Comparison of ENCODE assay signal across 9 cellular contexts in the genomic region with DNA sequence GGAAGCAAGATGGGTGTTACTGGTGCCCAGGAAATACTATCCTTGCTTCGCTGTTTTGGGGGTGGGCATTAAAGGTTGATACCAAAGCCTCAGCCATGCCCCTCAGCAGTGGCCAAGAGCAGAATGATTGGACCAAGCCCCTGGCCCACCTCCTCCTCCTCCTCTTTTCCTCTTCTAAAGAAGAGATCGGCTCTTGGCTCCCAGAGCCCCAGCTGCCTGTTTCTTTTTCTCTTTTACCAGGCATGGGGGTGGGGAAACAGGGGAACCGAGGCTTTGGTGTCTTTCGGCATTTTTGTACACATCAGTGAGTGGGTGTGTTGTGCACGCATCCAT. TPM values are rescaled to one million over a fixed set of nuclear protein-coding genes. Genes with fewer than 3 reads are reported as not detected.
DNase-seq lines count a peak whose midpoint lies in the region; ATAC-seq, FAIRE-seq and TF ChIP-seq lines count a peak whose summit lies in the region.
"Had no signal": no experiment of that assay in that cellular context is flagged by ENCODE, and none has a peak within 500 bp of the region (broad histone marks: within the 10 kb centered on the region; RNA-seq: fewer than 3 reads in every experiment).

No MANE protein-coding gene starts in this region.

- H3K36me3 ChIP-seq in small intestine (ENCODE audit: control insufficient read depth in 2 of 2, insufficient read depth in 2 of 2, low read length in 2 of 2), result no peaks in the 10 kb centered on the region

- H3K27me3 ChIP-seq in right cardiac atrium (ENCODE audit: control insufficient read depth, insufficient read depth) (no peaks in the 10 kb centered on the region), small intestine (ENCODE audit: control insufficient read depth in 2 of 2, insufficient read depth in 2 of 2, low read length in 2 of 2) (no peaks in the 10 kb centered on the region)

- H3K27ac Mint-ChIP-seq in activated B cell treated with CpG ODN at 0.5 μM for 24 hours, result peak overlapping the region; percentile 77

- TF ChIP-seq CTCF in HFF-Myc (IDR thresholded peaks at IDR 0.05; ENCODE audit: low read depth, low read length, missing control alignments), result no peak
- TF ChIP-seq CTCF in activated B cell treated with CpG ODN at 0.5 μM for 24 hours (IDR thresholded peaks at IDR 0.05), result no peak

- peak overlapping the region; percentile 95 for H3K27ac ChIP-seq in right cardiac atrium (ENCODE audit: low read length)
- peak overlapping the region; percentile 90 to 97 for H3K27ac ChIP-seq in small intestine (ENCODE audit: low read depth in 1 of 2, low read length in 1 of 2)

- H3K9me3 Mint-ChIP-seq in activated B cell treated with CpG ODN at 0.5 μM for 24 hours, result no peaks in the 10 kb centered on the region

- POLR2A ChIA-PET in activated B cell treated with CpG ODN at 0.5 μM for 24 hours (lab: Charles Lee), result interaction anchor here (1.0 to 2.0 kb wide), 3 partner anchors 14 to 32 kb away, joined by 3 to 10 read pairs (median 4); a partner anchor contains a TSS

- intact Hi-C loops in activated B cell treated with CpG ODN at 0.5 μM for 24 hours (cut with micrococcal nuclease), result no loop called here
- intact Hi-C loops in right cardiac atrium (cut with DNase I), result loop anchor here in 2 of 4 donors (5.0 kb wide), 1 partner anchor 44 kb away; no protein-coding TSS in a partner anchor

- 7% methylated on average over 5 of the region's 5 CpGs for WGBS in right cardiac atrium
- WGBS in small intestine, 3 donors, result 5 to 9% (median 6%) methylated on average over 5 of the region's 5 CpGs

- H3K4me1 ChIP-seq in right cardiac atrium (ENCODE audit: control insufficient read depth, insufficient read depth, low read length) (peaks cover 52% of the 10 kb centered on the region), small intestine (ENCODE audit: control insufficient read depth in 2 of 2, insufficient read depth in 1 of 2, low read depth in 1 of 2, low read length in 1 of 2) (peaks cover 14 to 35% of the 10 kb centered on the region in 2 donors)

- no peaks in the 10 kb centered on the region for H3K27me3 Mint-ChIP-seq in activated B cell treated with CpG ODN at 0.5 μM for 24 hours

- H3K36me3 Mint-ChIP-seq in activated B cell treated with CpG ODN at 0.5 μM for 24 hours (ENCODE audit: low read depth), result no peaks in the 10 kb centered on the region

- peak overlapping the region; percentile 86 for H3K4me3 Mint-ChIP-seq in activated B cell treated with CpG ODN at 0.5 μM for 24 hours

- ATAC-seq in activated B cell treated with CpG ODN at 0.5 μM for 24 hours (ENCODE audit: low read depth) (peak; percentile 14), right cardiac atrium (no peak)

- H3K9me3 ChIP-seq in right cardiac atrium (ENCODE audit: control insufficient read depth, low read length) (no peaks in the 10 kb centered on the region), small intestine (ENCODE audit: control insufficient read depth, low read depth) (no peaks in the 10 kb centered on the region)

- H3K4me1 Mint-ChIP-seq in activated B cell treated with CpG ODN at 0.5 μM for 24 hours, result peaks cover 69% of the 10 kb centered on the region

- CTCF ChIA-PET in activated B cell treated with CpG ODN at 0.5 μM for 24 hours (lab: Charles Lee), result interaction anchor here (1.0 to 2.6 kb wide), 3 partner anchors 18 to 44 kb away, joined by 3 to 11 read pairs (median 3); no protein-coding TSS in a partner anchor

- FAIRE-seq in small intestine (lab: Jason Lieb, UNC), result no peak
- FAIRE-seq: H54 had no signal

- H3K4me3 ChIP-seq in HFF-Myc (replicated peaks; ENCODE audit: low read depth, low read length) (peak overlapping the region; percentile 32), right cardiac atrium (ENCODE audit: low read length) (peak overlapping the region; percentile 13), small intestine (ENCODE audit: low read depth in 1 of 2, low read length in 2 of 2) (peak overlapping the region; percentile 13 to 20)

- DNase-seq in HFF-Myc (ENCODE audit: extremely low read depth, low read depth), result no peak
- no peak for DNase-seq in activated B cell treated with CpG ODN at 0.5 μM for 24 hours
- DNase-seq in right cardiac atrium, result no peak
- DNase-seq in small intestine, result no peak
- no peak for DNase-seq in UCSD-AML1 (lab: John Stamatoyannopoulos, UW; ENCODE audit: unreplicated experiment)
- no peak for DNase-seq in Kasumi-1 (lab: John Stamatoyannopoulos, UW)
- no peak for DNase-seq in H4 (ENCODE audit: low spot score)
- no peak for DNase-seq in NCI-H1105 (lab: John Stamatoyannopoulos, UW)

RNA-seq across cellular contexts. Expression of a gene that starts 5.8 kb away (rescaled TPM):
- total RNA-seq in activated B cell treated with CpG ODN at 0.5 μM for 24 hours (5.4 and 5.9 TPM in 2 replicates), right cardiac atrium (10 to 100 TPM; 80.6 to 99.5 (median 95.9) TPM)
- polyA plus RNA-seq in right cardiac atrium (73.3 TPM), small intestine (10 to 100 TPM; 22.4 to 50.7 (median 36.0) TPM)
- 13.6 and 16.6 TPM in 2 replicates for total RNA-seq in H4 (2014; rRNA removed; shearing (Covaris generic))

RNA-seq across cellular contexts. Expression of a gene that starts 14.3 kb away (rescaled TPM):
- total RNA-seq in activated B cell treated with CpG ODN at 0.5 μM for 24 hours (110 and 127 TPM in 2 replicates), right cardiac atrium (10 to 100 TPM; 54.3 to 60.5 (median 54.7) TPM)
- polyA plus RNA-seq in right cardiac atrium (45.1 TPM), small intestine (10 to 100 TPM; 43.0 to 64.6 (median 49.6) TPM)
- total RNA-seq in H4 (2014; rRNA removed; shearing (Covaris generic)), result 33.9 and 44.5 TPM in 2 replicates

RNA-seq across cellular contexts. Expression of a gene that starts 31.8 kb away (rescaled TPM):
- 5.5 and 6.1 TPM in 2 replicates for total RNA-seq in activated B cell treated with CpG ODN at 0.5 μM for 24 hours
- 10 to 100 TPM; 10.2 to 25.1 (median 18.8) TPM for total RNA-seq in right cardiac atrium
- polyA plus RNA-seq in right cardiac atrium, result 12.3 TPM
- 10 to 100 TPM in 2 of 3 donors, 1 to 10 TPM in 1; 8.5 to 25.1 (median 15.7) TPM for polyA plus RNA-seq in small intestine
- total RNA-seq in H4 (2014; rRNA removed; shearing (Covaris generic)), result 0.39 and 2.2 TPM in 2 replicates

RNA-seq across cellular contexts. Expression of a gene that starts 53.2 kb away (rescaled TPM):
- total RNA-seq in activated B cell treated with CpG ODN at 0.5 μM for 24 hours (84.5 and 101 TPM in 2 replicates), right cardiac atrium (10 to 100 TPM; 53.6 to 57.3 (median 55.2) TPM)
- polyA plus RNA-seq in right cardiac atrium (44.8 TPM), small intestine (10 to 100 TPM; 53.1 to 81.6 (median 57.0) TPM)
- total RNA-seq in H4 (2014; rRNA removed; shearing (Covaris generic)), result 38.4 and 39.1 TPM in 2 replicates

RNA-seq across cellular contexts. Expression of a gene that starts 53.3 kb away (rescaled TPM):
- not detected in 2 replicates for total RNA-seq in activated B cell treated with CpG ODN at 0.5 μM for 24 hours
- under 1 TPM in 2 of 4 donors, not detected in 2; 0.40 to 0.58 TPM for total RNA-seq in right cardiac atrium
- 0.97 TPM for polyA plus RNA-seq in right cardiac atrium
- 1 to 10 TPM in 2 of 3 donors, not detected in 1; 2.0 to 2.8 TPM for polyA plus RNA-seq in small intestine
- total RNA-seq in H4 (2014; rRNA removed; shearing (Covaris generic)), result not detected in 2 replicates
